Comparison of ENCODE assay signal across 1 cellular context in the genomic region with DNA sequence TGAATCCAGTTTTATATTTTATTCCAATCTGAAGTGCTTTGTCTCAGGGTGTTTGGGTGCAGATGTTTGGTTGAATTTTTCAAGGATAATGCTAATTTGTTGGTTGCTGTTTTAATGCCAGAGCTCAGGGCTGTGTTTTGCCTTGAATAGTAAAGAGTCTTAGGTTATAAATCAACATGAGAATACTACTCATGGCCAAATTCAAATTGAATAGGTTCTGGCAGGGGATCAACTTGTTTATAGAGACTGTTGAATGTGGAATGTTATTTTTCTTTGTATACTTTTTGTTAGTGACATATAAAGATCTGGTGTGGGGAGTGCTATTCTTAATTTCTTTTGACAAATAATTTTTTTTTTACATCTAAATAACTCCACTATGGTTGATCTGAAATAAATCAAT.
TF ChIP-seq lines count a peak whose summit lies in the region.

No MANE protein-coding gene starts in this region.

TF ChIP-seq in GM23338, 12 proteins besides CTCF, POLR2A, EP300 and RAD21 (continued from another document):
- TF ChIP-seq, protein P1, sequence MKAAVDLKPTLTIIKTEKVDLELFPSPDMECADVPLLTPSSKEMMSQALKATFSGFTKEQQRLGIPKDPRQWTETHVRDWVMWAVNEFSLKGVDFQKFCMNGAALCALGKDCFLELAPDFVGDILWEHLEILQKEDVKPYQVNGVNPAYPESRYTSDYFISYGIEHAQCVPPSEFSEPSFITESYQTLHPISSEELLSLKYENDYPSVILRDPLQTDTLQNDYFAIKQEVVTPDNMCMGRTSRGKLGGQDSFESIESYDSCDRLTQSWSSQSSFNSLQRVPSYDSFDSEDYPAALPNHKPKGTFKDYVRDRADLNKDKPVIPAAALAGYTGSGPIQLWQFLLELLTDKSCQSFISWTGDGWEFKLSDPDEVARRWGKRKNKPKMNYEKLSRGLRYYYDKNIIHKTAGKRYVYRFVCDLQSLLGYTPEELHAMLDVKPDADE (IDR thresholded peaks at IDR 0.05) = no peak
